15 cellular contexts compared by ENCODE assay signal in the genomic region with DNA sequence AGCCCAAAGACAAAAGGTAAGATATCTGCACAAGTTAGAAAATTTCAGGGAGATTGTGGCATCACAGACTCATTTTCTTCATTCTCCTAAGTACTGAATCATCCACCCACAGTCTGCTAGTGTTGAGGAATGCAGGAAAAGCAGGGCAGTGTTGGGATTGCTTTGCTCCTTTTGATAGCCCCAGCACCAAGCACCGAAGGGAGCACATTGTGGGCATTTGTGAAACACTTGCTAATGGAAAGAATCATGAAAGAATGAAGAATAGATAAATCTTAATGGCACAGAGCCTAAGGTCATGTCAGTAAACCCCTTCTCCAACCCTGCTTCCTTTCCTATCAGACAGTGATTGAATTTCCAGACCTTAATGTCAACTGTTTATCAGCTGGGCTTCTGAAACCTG.
DNase-seq lines count a peak whose midpoint lies in the region; ATAC-seq and TF ChIP-seq lines count a peak whose summit lies in the region.
"Had no signal": no experiment of that assay in that cellular context is flagged by ENCODE, and none has a peak within 500 bp of the region (broad histone marks: within the 10 kb centered on the region; RNA-seq: fewer than 3 reads in every experiment).

No MANE protein-coding gene starts in this region.

- TF ChIP-seq CTCF in SK-N-SH (IDR thresholded peaks at IDR 0.05) (no peak), fibroblast of pulmonary artery (IDR thresholded peaks at IDR 0.05; ENCODE audit: low read length, missing control alignments) (no peak), osteoblast (IDR thresholded peaks at IDR 0.05; ENCODE audit: extremely low read depth, low read depth, low read length) (no peak)

- no peak for ATAC-seq in HG02571 (IDR thresholded peaks at IDR 0.05; ENCODE audit: unreplicated experiment)
- ATAC-seq: T-cell had no signal

- POLR2A ChIA-PET in SK-N-SH (lab: Yijun Ruan, JAX) = no interaction called here

- no peak overlapping the region for H3K27ac ChIP-seq in SK-N-SH (ENCODE audit: low read depth in 2 of 2, low read length in 1 of 2)
- no peak overlapping the region for H3K27ac ChIP-seq in osteoblast (ENCODE audit: low read depth, low read length)
- H3K27ac ChIP-seq: epithelial cell of prostate had no signal

- H3K79me2 ChIP-seq in SK-N-SH (ENCODE audit: insufficient read depth) (no peaks in the 10 kb centered on the region), osteoblast (ENCODE audit: insufficient read depth, low read length) (no peaks in the 10 kb centered on the region)

- H3K4me3 ChIP-seq in SK-N-SH (ENCODE audit: low read depth in 2 of 2, low read length in 1 of 2) = no peak overlapping the region
- H3K4me3 ChIP-seq in fibroblast of pulmonary artery (replicated peaks; ENCODE audit: low read depth, low read length) = no peak overlapping the region
- H3K4me3 ChIP-seq in osteoblast (ENCODE audit: insufficient read depth, low read length) = no peak overlapping the region

- WGBS in SK-N-SH (ENCODE audit: low lambda C conversion rate) = 17% methylated on average over 1 of the region's 1 CpG

- H3K9me2 ChIP-seq in SK-N-SH = no peaks in the 10 kb centered on the region

- H3K9ac ChIP-seq in SK-N-SH = no peak overlapping the region

- H4K20me1 ChIP-seq in SK-N-SH (ENCODE audit: insufficient read depth) (no peaks in the 10 kb centered on the region), osteoblast (ENCODE audit: insufficient read depth, low read length) (no peaks in the 10 kb centered on the region)

- no peaks in the 10 kb centered on the region for H3K36me3 ChIP-seq in SK-N-SH (replicated peaks in 1 of 2; ENCODE audit: control insufficient read depth in 1 of 2, insufficient read depth in 2 of 2, low read length in 1 of 2)
- no peaks in the 10 kb centered on the region for H3K36me3 ChIP-seq in osteoblast (ENCODE audit: insufficient read depth, low read length)

- no peak for TF ChIP-seq RAD21 in SK-N-SH (IDR thresholded peaks at IDR 0.05; ENCODE audit: low read length)

- DNase-seq in COLO829 (ENCODE audit: low spot score) = peak; percentile 48
- no peak for DNase-seq in SK-N-SH
- peak; percentile 62 for DNase-seq in fibroblast of pulmonary artery (ENCODE audit: low read depth)
- DNase-seq in osteoblast (ENCODE audit: insufficient read length, low spot score, missing footprints) = no peak
- DNase-seq in NCI-H2081 (lab: John Stamatoyannopoulos, UW) = no peak
- DNase-seq in T-helper 1 cell = no peak
- DNase-seq in activated CD8-positive, alpha-beta memory T cell treated with anti-CD3 and anti-CD28 coated beads for 24 hours = no peak
- DNase-seq: activated CD4-positive, alpha-beta T cell treated with anti-CD3 and anti-CD28 coated beads, Interleukin-2, amount 10 ng/mL, durations not matched to agents 24 days and 14 days; CD4-positive, alpha-beta T cell; NCI-H1092; stimulated activated CD4-positive, alpha-beta T cell treated with anti-CD3 and anti-CD28 coated beads, Interleukin-4, amount 100 ng/mL, for 24 hours; stimulated activated naive CD4-positive, alpha-beta T cell; T-cell had no signal

- H3F3A ChIP-seq in SK-N-SH (replicated peaks; ENCODE audit: insufficient read depth) = no peaks in the 10 kb centered on the region

- H3K4me1 ChIP-seq in SK-N-SH (ENCODE audit: control insufficient read depth in 1 of 2, insufficient read depth in 2 of 2, low read depth in 1 of 2, low read length in 1 of 2) (no peaks in the 10 kb centered on the region; a peak in 2 of 4 replicates), osteoblast (ENCODE audit: insufficient read depth, low read length) (peaks cover 8% of the 10 kb centered on the region)

- no peak for TF ChIP-seq EP300 in SK-N-SH (IDR thresholded peaks at IDR 0.05; ENCODE audit: borderline replicate concordance in 1 of 2, low read depth in 1 of 2, low read length in 1 of 2)

- H3K4me2 ChIP-seq in SK-N-SH (0 out of 2 replicates have a peak overlapping the region, but pooled peaks have one; percentile 8), osteoblast (ENCODE audit: insufficient read depth, low read length) (peak overlapping the region; percentile 56)

- CTCF ChIA-PET in SK-N-SH (lab: Yijun Ruan, JAX) = no interaction called here

- peak overlapping the region; percentile 11; the same call in 1 of the 2 replicates for H2AFZ ChIP-seq in SK-N-SH (ENCODE audit: low read depth)
- H2AFZ ChIP-seq in osteoblast (ENCODE audit: low read length) = peak overlapping the region; percentile 55

- no peaks in the 10 kb centered on the region for H3K27me3 ChIP-seq in SK-N-SH (ENCODE audit: insufficient read depth)
- no peaks in the 10 kb centered on the region for H3K27me3 ChIP-seq in osteoblast (ENCODE audit: insufficient read depth, low read length)

- H3K9me3 ChIP-seq in SK-N-SH (no peaks in the 10 kb centered on the region), osteoblast (ENCODE audit: low read depth, low read length) (no peaks in the 10 kb centered on the region)

TF ChIP-seq in SK-N-SH, 30 proteins besides CTCF, POLR2A, EP300 and RAD21:
- TF ChIP-seq MEF2A (IDR thresholded peaks at IDR 0.05; ENCODE audit: borderline replicate concordance, low read depth) (no peak), RXRA (IDR thresholded peaks at IDR 0.05; ENCODE audit: borderline replicate concordance, low read depth) (no peak), TCF12 (IDR thresholded peaks at IDR 0.05) (no peak), RFX5 (IDR thresholded peaks at IDR 0.05; ENCODE audit: low read length) (no peak), NRF1 (IDR thresholded peaks at IDR 0.05; ENCODE audit: low read depth, low read length) (no peak)

Comparison
In these comparisons a context has a peak if more than half of its experiments do, and no peak if none do; other contexts are left out.
1. DNase-seq: peak in COLO829 (single experiment) and fibroblast of pulmonary artery (single experiment); none in SK-N-SH (single experiment), osteoblast (single experiment), NCI-H2081 (0 of 2), T-helper 1 cell (0 of 5) and activated CD8-positive, alpha-beta memory T cell treated with anti-CD3 and anti-CD28 coated beads for 24 hours (single experiment).